Comparison of ENCODE assay signal across 14 cellular contexts in the genomic region with DNA sequence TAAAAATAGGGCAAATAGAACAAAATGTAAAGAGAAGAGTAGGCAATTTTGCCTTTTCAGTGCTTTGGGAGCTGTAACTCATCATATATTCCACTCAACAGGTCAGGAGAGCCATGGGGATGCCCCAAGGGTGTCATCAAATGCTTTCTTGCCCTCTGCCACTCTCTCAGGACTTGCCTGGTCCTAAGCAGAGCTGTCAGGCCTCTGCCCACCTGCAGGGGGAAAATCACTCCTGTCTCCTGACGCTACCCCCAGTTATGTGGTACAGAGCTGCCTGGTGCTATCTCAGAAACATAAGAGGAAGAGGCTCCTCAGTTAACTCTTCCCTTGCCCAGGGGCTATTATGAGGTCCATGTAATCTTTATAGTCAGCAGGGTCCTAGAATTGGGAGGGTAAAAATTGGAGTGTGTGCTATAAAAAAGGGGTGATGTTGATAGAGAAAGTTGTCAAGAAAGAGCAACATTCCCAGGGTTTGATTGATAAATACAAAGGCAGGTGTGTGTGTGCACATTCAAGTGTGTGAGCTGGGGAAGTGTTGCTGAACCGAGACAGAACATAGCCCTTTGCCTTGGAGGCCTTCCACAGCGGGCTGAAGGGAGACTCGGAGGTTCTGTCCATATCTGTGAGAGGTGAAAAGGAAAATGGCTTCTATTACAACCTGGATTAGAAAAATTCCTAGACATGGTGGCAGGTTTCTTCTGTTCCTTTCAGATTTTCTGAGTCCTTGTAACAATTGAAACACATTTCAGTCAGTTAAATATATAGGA. TPM values are rescaled to one million over a fixed set of nuclear protein-coding genes. Genes with fewer than 3 reads are reported as not detected.
DNase-seq lines count a peak whose midpoint lies in the region; ATAC-seq and TF ChIP-seq lines count a peak whose summit lies in the region.
"Had no signal": no experiment of that assay in that cellular context is flagged by ENCODE, and none has a peak within 500 bp of the region (broad histone marks: within the 10 kb centered on the region; RNA-seq: fewer than 3 reads in every experiment).

No MANE protein-coding gene starts in this region.

- H2BK5ac ChIP-seq in mesendoderm (ENCODE audit: low read length): no peak overlapping the region

- peak; percentile 25 for TF ChIP-seq CTCF in Loucy (conservative IDR thresholded peaks at IDR 0.05; ENCODE audit: low read length)

- peak overlapping the region; percentile 66 for H3K56ac ChIP-seq in mesendoderm (ENCODE audit: low read length)

- H3K9me3 Mint-ChIP-seq in activated CD8-positive, alpha-beta T cell treated with anti-CD3 and anti-CD28 coated beads, Interleukin-2, amount 10 ng/mL, durations not matched to agents 7 days and 5 days (ENCODE audit: insufficient read depth): no peaks in the 10 kb centered on the region

- no peaks in the 10 kb centered on the region for H3K36me3 Mint-ChIP-seq in activated CD8-positive, alpha-beta T cell treated with anti-CD3 and anti-CD28 coated beads, Interleukin-2, amount 10 ng/mL, durations not matched to agents 7 days and 5 days (ENCODE audit: low read depth)

- H3K9ac ChIP-seq in Loucy (ENCODE audit: low read depth, low read length, poor library complexity, severe bottlenecking) (no peak overlapping the region), endocrine pancreas (ENCODE audit: control insufficient read depth, insufficient read depth, low read length) (no peak overlapping the region), mesendoderm (ENCODE audit: low read length) (no peak overlapping the region)

- H3K27me3 ChIP-seq in Loucy (ENCODE audit: insufficient read depth, low read length, poor library complexity, severe bottlenecking) (no peaks in the 10 kb centered on the region), endocrine pancreas (ENCODE audit: control insufficient read depth, insufficient read depth, low read length) (no peaks in the 10 kb centered on the region), mesendoderm (ENCODE audit: insufficient read depth, low read length, poor library complexity) (no peaks in the 10 kb centered on the region)
- H3K27me3 ChIP-seq: adrenal gland had no signal

- H3K79me2 ChIP-seq in Loucy (ENCODE audit: insufficient read depth, low read length) (peaks cover under 1% of the 10 kb centered on the region; the same call in 1 of the 2 replicates), mesendoderm (ENCODE audit: control insufficient read depth, insufficient read depth, low read length) (peaks cover 9% of the 10 kb centered on the region)

- H3K79me1 ChIP-seq in mesendoderm (ENCODE audit: low read length): peaks cover 25% of the 10 kb centered on the region

- H4K20me1 ChIP-seq in Loucy (ENCODE audit: insufficient read depth, low read length, poor library complexity, severe bottlenecking): no peaks in the 10 kb centered on the region

- H2AK5ac ChIP-seq in mesendoderm (ENCODE audit: low read length): no peak overlapping the region

- no peaks in the 10 kb centered on the region for H3F3A ChIP-seq in Loucy (ENCODE audit: low read depth)

- H3K27ac Mint-ChIP-seq in activated CD8-positive, alpha-beta T cell treated with anti-CD3 and anti-CD28 coated beads, Interleukin-2, amount 10 ng/mL, durations not matched to agents 7 days and 5 days: no peak overlapping the region

- no peaks in the 10 kb centered on the region for H3K36me3 ChIP-seq in Loucy (ENCODE audit: insufficient read depth, low read length)
- no peaks in the 10 kb centered on the region for H3K36me3 ChIP-seq in endocrine pancreas (ENCODE audit: control insufficient read depth, insufficient read depth, low read length)
- no peaks in the 10 kb centered on the region for H3K36me3 ChIP-seq in mesendoderm (ENCODE audit: control insufficient read depth, insufficient read depth, low read length)
- H3K36me3 ChIP-seq: adrenal gland had no signal

- POLR2A ChIA-PET in activated CD8-positive, alpha-beta T cell treated with anti-CD3 and anti-CD28 coated beads, Interleukin-2, amount 10 ng/mL, durations not matched to agents 7 days and 5 days (lab: Charles Lee): no interaction called here

- H3K4ac ChIP-seq in mesendoderm (ENCODE audit: low read depth, low read length): no peak overlapping the region

- H3K4me2 ChIP-seq in Loucy (ENCODE audit: low read depth, low read length, poor library complexity, severe bottlenecking) (no peak overlapping the region), mesendoderm (ENCODE audit: low read length) (no peak overlapping the region)

- H3K4me1 ChIP-seq in Loucy (ENCODE audit: insufficient read depth, low read length, poor library complexity, severe bottlenecking) (peaks cover 5% of the 10 kb centered on the region), endocrine pancreas (ENCODE audit: control insufficient read depth, insufficient read depth, low read length) (peaks cover 10% of the 10 kb centered on the region), mesendoderm (ENCODE audit: control insufficient read depth, low read depth, low read length) (peaks cover 14% of the 10 kb centered on the region)

- H4K8ac ChIP-seq in mesendoderm (ENCODE audit: low read depth, low read length): no peak overlapping the region

- WGBS in mesendoderm (ENCODE audit: extremely low coverage, insufficient coverage, low lambda C conversion rate): no CpG with 5 or more reads among the region's 4 CpGs

- CTCF ChIA-PET in activated CD8-positive, alpha-beta T cell treated with anti-CD3 and anti-CD28 coated beads, Interleukin-2, amount 10 ng/mL, durations not matched to agents 7 days and 5 days (lab: Charles Lee): no interaction called here

- no peak overlapping the region for H4K5ac ChIP-seq in mesendoderm (ENCODE audit: low read length)

- no peaks in the 10 kb centered on the region for H3K4me1 Mint-ChIP-seq in activated CD8-positive, alpha-beta T cell treated with anti-CD3 and anti-CD28 coated beads, Interleukin-2, amount 10 ng/mL, durations not matched to agents 7 days and 5 days (ENCODE audit: low read depth)

- H3K4me3 Mint-ChIP-seq in activated CD8-positive, alpha-beta T cell treated with anti-CD3 and anti-CD28 coated beads, Interleukin-2, amount 10 ng/mL, durations not matched to agents 7 days and 5 days: no peak overlapping the region

- H3K27ac ChIP-seq in mesendoderm (ENCODE audit: low read depth, low read length): no peak overlapping the region
- H3K27ac ChIP-seq: adrenal gland, SK-N-MC had no signal

- no peak overlapping the region for H2BK120ac ChIP-seq in mesendoderm (ENCODE audit: low read depth, low read length)

- peak; percentile 39 for DNase-seq in ELF-1 (ENCODE audit: low read depth, low spot score)
- peak; percentile 74 for DNase-seq in mesendoderm
- no peak for DNase-seq in activated CD8-positive, alpha-beta T cell treated with anti-CD3 and anti-CD28 coated beads, Interleukin-2, amount 10 ng/mL, durations not matched to agents 7 days and 5 days
- no peak for DNase-seq in ureter (ENCODE audit: low spot score)
- DNase-seq in NCI-H2227 treated with DMSO at 0.1 percent for 48 hours (lab: John Stamatoyannopoulos, UW): no peak
- DNase-seq: activated T-cell treated with anti-CD3 and anti-CD28 coated beads, Interleukin-2, amount 50 U/mL, for 1 hour; adrenal gland; DND-41; KBM-7; NCI-H1930 had no signal

- H3K27me3 Mint-ChIP-seq in activated CD8-positive, alpha-beta T cell treated with anti-CD3 and anti-CD28 coated beads, Interleukin-2, amount 10 ng/mL, durations not matched to agents 7 days and 5 days (ENCODE audit: low read depth): no peaks in the 10 kb centered on the region

- H3K4me3 ChIP-seq in Loucy (ENCODE audit: low read length, poor library complexity, severe bottlenecking) (no peak overlapping the region), endocrine pancreas (ENCODE audit: control insufficient read depth, insufficient read depth, low read length) (peak overlapping the region; percentile 14), mesendoderm (ENCODE audit: low read length) (no peak overlapping the region)
- H3K4me3 ChIP-seq: adrenal gland, SK-N-MC had no signal

- ATAC-seq in esophagus mucosa: no peak
- no peak for ATAC-seq in activated CD8-positive, alpha-beta T cell treated with anti-CD3 and anti-CD28 coated beads, Interleukin-2, amount 10 ng/mL, durations not matched to agents 7 days and 5 days

- H3K18ac ChIP-seq in mesendoderm (ENCODE audit: low read length): no peak overlapping the region

- H3K9me2 ChIP-seq in Loucy (replicated peaks; ENCODE audit: low read depth, low read length): no peaks in the 10 kb centered on the region

- no peaks in the 10 kb centered on the region for H3K9me3 ChIP-seq in Loucy (ENCODE audit: insufficient read depth, low read depth, low read length)
- H3K9me3 ChIP-seq in endocrine pancreas (ENCODE audit: control insufficient read depth, low read length): no peaks in the 10 kb centered on the region
- H3K9me3 ChIP-seq: adrenal gland had no signal

- no peak overlapping the region for H3K23ac ChIP-seq in mesendoderm (ENCODE audit: low read length)

- no peak overlapping the region for H2AFZ ChIP-seq in Loucy (ENCODE audit: low read length)

- no peak overlapping the region for H2BK15ac ChIP-seq in mesendoderm (replicated peaks; ENCODE audit: low read depth)

RNA-seq across cellular contexts. Expression of a gene that starts 25.4 kb away (rescaled TPM):
- 11.5 TPM for polyA plus RNA-seq in mesendoderm (2013, experiment 1 of 2)
- 10.8 TPM for polyA plus RNA-seq in mesendoderm (2013, experiment 2 of 2)
- total RNA-seq in esophagus mucosa (5.3 TPM), ureter (148 TPM)
- total RNA-seq in activated CD8-positive, alpha-beta T cell treated with anti-CD3 and anti-CD28 coated beads, Interleukin-2, amount 10 ng/mL, durations not matched to agents 7 days and 5 days: 1 to 10 TPM in 1 of 2 experiments, under 1 TPM in 1; 0.76 to 1.0 TPM

Comparison
In these comparisons a context has a peak if more than half of its experiments do, and no peak if none do; other contexts are left out.
1. DNase-seq: peak in ELF-1 (single experiment) and mesendoderm (single experiment); none in activated CD8-positive, alpha-beta T cell treated with anti-CD3 and anti-CD28 coated beads, Interleukin-2, amount 10 ng/mL, durations not matched to agents 7 days and 5 days (single experiment), ureter (single experiment) and NCI-H2227 treated with DMSO at 0.1 percent for 48 hours (single experiment).
2. RNA of a gene that starts 25.4 kb away (total RNA-seq): 148 TPM in ureter (single experiment); 5.3 TPM in esophagus mucosa (single experiment) and 0.76 to 1.0 TPM in activated CD8-positive, alpha-beta T cell treated with anti-CD3 and anti-CD28 coated beads, Interleukin-2, amount 10 ng/mL, durations not matched to agents 7 days and 5 days; every median in the first group is over 10 times any median in the second.